In the genomic region with DNA sequence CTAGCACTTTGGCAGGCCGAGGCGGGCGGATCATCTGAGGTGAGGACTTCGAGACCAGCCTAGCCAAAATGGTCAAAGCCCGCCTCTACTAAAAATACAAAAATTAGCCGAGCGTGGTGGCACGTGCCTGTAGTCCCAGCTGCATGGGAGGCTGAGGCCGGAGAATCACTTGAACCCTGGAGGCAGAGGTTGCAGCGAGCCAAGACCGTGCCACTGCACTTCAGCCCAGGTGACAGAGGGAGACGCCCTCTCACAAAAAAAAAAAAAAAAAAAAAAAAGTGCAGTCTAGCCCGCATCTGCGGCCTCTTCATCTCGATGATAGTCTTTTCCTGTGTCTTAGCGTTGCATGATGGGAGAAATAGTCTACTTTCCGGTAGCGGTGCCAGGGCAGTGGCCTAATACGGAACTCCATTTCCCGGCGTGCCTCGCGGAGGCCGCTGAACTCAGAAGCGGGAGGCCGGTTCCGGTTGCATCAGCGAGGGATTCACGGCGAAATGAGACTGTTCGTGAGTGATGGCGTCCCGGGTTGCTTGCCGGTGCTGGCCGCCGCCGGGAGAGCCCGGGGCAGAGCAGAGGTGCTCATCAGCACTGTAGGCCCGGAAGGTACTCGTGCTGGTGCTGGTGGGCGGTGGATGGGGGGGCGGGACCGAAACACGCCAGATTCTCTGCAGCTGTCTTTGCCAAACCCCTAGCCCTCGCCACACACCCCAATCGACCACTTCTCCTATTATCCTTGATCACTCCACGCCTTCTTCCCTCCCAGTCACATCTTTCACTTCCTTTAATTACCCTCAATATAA, we compare ENCODE assay signal across 8 cellular contexts. TPM values are rescaled to one million over a fixed set of nuclear protein-coding genes. Genes with fewer than 3 reads are reported as not detected.
DNase-seq lines count a peak whose midpoint lies in the region; ATAC-seq and TF ChIP-seq lines count a peak whose summit lies in the region.

A gene (plus strand): TSS at position 472 of the 800 bp plus-strand sequence. CDS start 23 bp downstream, at position 495.

- peak; percentile 30 for TF ChIP-seq CTCF in mucosa of descending colon (IDR thresholded peaks at IDR 0.05)

- TF ChIP-seq EP300 in Ishikawa (IDR thresholded peaks at IDR 0.05; ENCODE audit: borderline replicate concordance) = no peak

- peak within 1 kb of the TSS; percentile 74 for H3K27ac ChIP-seq in epithelial cell of prostate

- peaks cover 10% of the 10 kb centered on the region for H3K4me1 ChIP-seq in mucosa of descending colon (ENCODE audit: low read depth)

- H3K4me3 ChIP-seq in mucosa of descending colon = peak within 1 kb of the TSS; percentile 71

- ATAC-seq in GM21576 (IDR thresholded peaks at IDR 0.05; ENCODE audit: unreplicated experiment) = peak; percentile 96
- peak; percentile 99 for ATAC-seq in mucosa of descending colon

- intact Hi-C loops in mucosa of descending colon (cut with DNase I, micrococcal nuclease) = no loop called here

- no peaks in the 10 kb centered on the region for H3K9me3 ChIP-seq in mucosa of descending colon

- DNase-seq in DMS53 (lab: John Stamatoyannopoulos, UW) (peak; percentile 100), OCI-M2 (lab: John Stamatoyannopoulos, UW; ENCODE audit: unreplicated experiment) (peak; percentile 79), activated T-cell treated with anti-CD3 and anti-CD28 coated beads for 4 hours (peak; percentile 83), epithelial cell of prostate (ENCODE audit: low read depth, low spot score) (peak; percentile 83), mucosa of descending colon (peak; percentile 93 to 97 (median 96))
- DNase-seq in stimulated activated CD8-positive, alpha-beta memory T cell treated with anti-CD3 and anti-CD28 coated beads, Interleukin-4, amount 100 ng/mL, for 24 hours (ENCODE audit: low read depth) = peak; percentile 87

- TF ChIP-seq RAD21 in Ishikawa (IDR thresholded peaks at IDR 0.05; ENCODE audit: low read depth) = no peak

- H3K36me3 ChIP-seq in mucosa of descending colon (ENCODE audit: low read depth) = peaks cover 3% of the 10 kb centered on the region

TF ChIP-seq in Ishikawa, 13 proteins besides CTCF, POLR2A, EP300 and RAD21:
- TF ChIP-seq, protein P1, sequence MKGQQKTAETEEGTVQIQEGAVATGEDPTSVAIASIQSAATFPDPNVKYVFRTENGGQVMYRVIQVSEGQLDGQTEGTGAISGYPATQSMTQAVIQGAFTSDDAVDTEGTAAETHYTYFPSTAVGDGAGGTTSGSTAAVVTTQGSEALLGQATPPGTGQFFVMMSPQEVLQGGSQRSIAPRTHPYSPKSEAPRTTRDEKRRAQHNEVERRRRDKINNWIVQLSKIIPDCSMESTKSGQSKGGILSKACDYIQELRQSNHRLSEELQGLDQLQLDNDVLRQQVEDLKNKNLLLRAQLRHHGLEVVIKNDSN (IDR thresholded peaks at IDR 0.05) = peak; percentile 29; the same call in 1 of the 2 replicates
- no peak for TF ChIP-seq EGR1 (IDR thresholded peaks at IDR 0.05)
- TF ChIP-seq FOXM1 (IDR thresholded peaks at IDR 0.05; ENCODE audit: borderline replicate concordance, low read depth) = no peak
- TF ChIP-seq CREB1 (IDR thresholded peaks at IDR 0.05; ENCODE audit: low read depth) = peak; percentile 38; the same call in 1 of the 2 replicates
- peak; percentile 86 for TF ChIP-seq YY1 (IDR thresholded peaks at IDR 0.05; ENCODE audit: low read depth)
- TF ChIP-seq ZBTB7A (IDR thresholded peaks at IDR 0.05; ENCODE audit: low read depth) = no peak
- TF ChIP-seq, protein P2, sequence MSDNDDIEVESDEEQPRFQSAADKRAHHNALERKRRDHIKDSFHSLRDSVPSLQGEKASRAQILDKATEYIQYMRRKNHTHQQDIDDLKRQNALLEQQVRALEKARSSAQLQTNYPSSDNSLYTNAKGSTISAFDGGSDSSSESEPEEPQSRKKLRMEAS (IDR thresholded peaks at IDR 0.05) = peak; percentile 95
- peak; percentile 83 for TF ChIP-seq CEBPB (IDR thresholded peaks at IDR 0.05)
- TF ChIP-seq, protein P3, sequence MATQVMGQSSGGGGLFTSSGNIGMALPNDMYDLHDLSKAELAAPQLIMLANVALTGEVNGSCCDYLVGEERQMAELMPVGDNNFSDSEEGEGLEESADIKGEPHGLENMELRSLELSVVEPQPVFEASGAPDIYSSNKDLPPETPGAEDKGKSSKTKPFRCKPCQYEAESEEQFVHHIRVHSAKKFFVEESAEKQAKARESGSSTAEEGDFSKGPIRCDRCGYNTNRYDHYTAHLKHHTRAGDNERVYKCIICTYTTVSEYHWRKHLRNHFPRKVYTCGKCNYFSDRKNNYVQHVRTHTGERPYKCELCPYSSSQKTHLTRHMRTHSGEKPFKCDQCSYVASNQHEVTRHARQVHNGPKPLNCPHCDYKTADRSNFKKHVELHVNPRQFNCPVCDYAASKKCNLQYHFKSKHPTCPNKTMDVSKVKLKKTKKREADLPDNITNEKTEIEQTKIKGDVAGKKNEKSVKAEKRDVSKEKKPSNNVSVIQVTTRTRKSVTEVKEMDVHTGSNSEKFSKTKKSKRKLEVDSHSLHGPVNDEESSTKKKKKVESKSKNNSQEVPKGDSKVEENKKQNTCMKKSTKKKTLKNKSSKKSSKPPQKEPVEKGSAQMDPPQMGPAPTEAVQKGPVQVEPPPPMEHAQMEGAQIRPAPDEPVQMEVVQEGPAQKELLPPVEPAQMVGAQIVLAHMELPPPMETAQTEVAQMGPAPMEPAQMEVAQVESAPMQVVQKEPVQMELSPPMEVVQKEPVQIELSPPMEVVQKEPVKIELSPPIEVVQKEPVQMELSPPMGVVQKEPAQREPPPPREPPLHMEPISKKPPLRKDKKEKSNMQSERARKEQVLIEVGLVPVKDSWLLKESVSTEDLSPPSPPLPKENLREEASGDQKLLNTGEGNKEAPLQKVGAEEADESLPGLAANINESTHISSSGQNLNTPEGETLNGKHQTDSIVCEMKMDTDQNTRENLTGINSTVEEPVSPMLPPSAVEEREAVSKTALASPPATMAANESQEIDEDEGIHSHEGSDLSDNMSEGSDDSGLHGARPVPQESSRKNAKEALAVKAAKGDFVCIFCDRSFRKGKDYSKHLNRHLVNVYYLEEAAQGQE (IDR thresholded peaks at IDR 0.05; ENCODE audit: low read depth) = no peak
- TF ChIP-seq TAF1 (IDR thresholded peaks at IDR 0.05; ENCODE audit: low read depth) = peak; percentile 88
- peak; percentile 6; the same call in 1 of the 2 replicates for TF ChIP-seq NFIC (IDR thresholded peaks at IDR 0.05)
- TF ChIP-seq TEAD4 (IDR thresholded peaks at IDR 0.05) = no peak
- peak; percentile 67 for TF ChIP-seq TCF12 (IDR thresholded peaks at IDR 0.05; ENCODE audit: low read depth)

RNA-seq across cellular contexts. Expression of the gene that starts here (rescaled TPM):
- 100 to 1,000 TPM in 1 of 3 donors, 10 to 100 TPM in 2; 63.7 to 117 (median 94.7) TPM for total RNA-seq in mucosa of descending colon

Comparison
In these comparisons a context has a peak if more than half of its experiments do, and no peak if none do; other contexts are left out.
1. Peak in every context shown above with its lines: DNase-seq, ATAC-seq, H3K4me3 ChIP-seq and H3K27ac ChIP-seq.